18 cellular contexts compared by ENCODE assay signal in genomic region chr2:99708231-99708630, GRCh38.
DNase-seq lines count a peak whose midpoint lies in the region; ATAC-seq, FAIRE-seq and TF ChIP-seq lines count a peak whose summit lies in the region.
"Had no signal": no experiment of that assay in that cellular context is flagged by ENCODE, and none has a peak within 500 bp of the region (broad histone marks: within the 10 kb centered on the region; RNA-seq: fewer than 3 reads in every experiment).

No MANE protein-coding gene starts in this region.

- H2BK120ac ChIP-seq in H1 (replicated peaks; ENCODE audit: low read depth, low read length), result no peak overlapping the region

- no peak overlapping the region for H3K56ac ChIP-seq in H1 (replicated peaks; ENCODE audit: insufficient read length, low read depth, low read length)

- TF ChIP-seq POLR2A in H1 (IDR thresholded peaks at IDR 0.05; ENCODE audit: control extremely low read depth in 1 of 2, low read depth in 2 of 2, low read length in 2 of 2) (no peak), Peyer's patch (IDR thresholded peaks at IDR 0.05) (no peak)

- H4K5ac ChIP-seq in H1 (ENCODE audit: insufficient read length, low read depth, low read length), result no peak overlapping the region

- H3K18ac ChIP-seq in H1 (ENCODE audit: extremely low read depth, low read length), result no peak overlapping the region

- H3K9me3 Mint-ChIP-seq in naive B cell, result no peaks in the 10 kb centered on the region

- no peak overlapping the region for H3K14ac ChIP-seq in H1 (ENCODE audit: insufficient read length)

- H3K27me3 Mint-ChIP-seq in naive B cell, result no peaks in the 10 kb centered on the region

- no peak overlapping the region for H4K8ac ChIP-seq in H1 (ENCODE audit: extremely low read depth, insufficient read depth, low read length)

- no peak for TF ChIP-seq CTCF in BE2C (IDR thresholded peaks at IDR 0.05; ENCODE audit: low read depth, low read length)
- no peak for TF ChIP-seq CTCF in H1 (IDR thresholded peaks at IDR 0.05; ENCODE audit: control extremely low read depth in 1 of 3, insufficient read depth in 1 of 3, low read depth in 1 of 3, low read length in 3 of 3)
- TF ChIP-seq CTCF in Peyer's patch (IDR thresholded peaks at IDR 0.05), result no peak

- DNase-seq in BE2C, result peak; percentile 24
- DNase-seq in NAMALWA (ENCODE audit: low spot score), result peak; percentile 45
- peak in 1 of 2 experiments; percentile 34 for DNase-seq in H1 (ENCODE audit: low read depth in 1 of 2, low spot score in 2 of 2)
- DNase-seq in naive B cell, result no peak
- DNase-seq in stimulated activated CD4-positive, alpha-beta T cell treated with anti-CD3 and anti-CD28 coated beads, Interleukin-2, amount 100 ng/mL, for 48 hours, result no peak
- no peak for DNase-seq in Peyer's patch
- DNase-seq: activated CD4-positive, alpha-beta T cell treated with anti-CD3 and anti-CD28 coated beads for 1 hour; activated CD8-positive, alpha-beta memory T cell treated with anti-CD3 and anti-CD28 coated beads, Interleukin-2, amount 10 ng/mL, durations not matched to agents 7 days and 5 days; activated effector memory CD4-positive, alpha-beta T cell treated with anti-CD3 and anti-CD28 coated beads, Interleukin-2, amount 50 U/mL, for 16 hours; amygdala; cerebellar nuclear complex; DMS53; HCEC 1CT; NCI-H1417 treated with DMSO at 0.1 percent for 48 hours had no signal

- peaks cover 29 to 40% (median 35%) of the 10 kb centered on the region in 3 donors for H3K4me1 Mint-ChIP-seq in naive B cell
- H3K4me1 Mint-ChIP-seq: activated CD8-positive, alpha-beta memory T cell treated with anti-CD3 and anti-CD28 coated beads, Interleukin-2, amount 10 ng/mL, durations not matched to agents 7 days and 5 days had no signal

- H2AFZ ChIP-seq in H1 (ENCODE audit: low read length), result no peak overlapping the region

- H3K4me1 ChIP-seq in BE2C (no peaks in the 10 kb centered on the region), H1 (replicated peaks in 1 of 4; ENCODE audit: control insufficient read depth in 3 of 4, insufficient read depth in 4 of 4, low read length in 3 of 4) (peaks cover 0 to 5% (median 0%) of the 10 kb centered on the region in 4 experiments; a peak in 2 of 7 replicates), Peyer's patch (peaks cover 0 to 5% (median 0%) of the 10 kb centered on the region in 4 donors)

- FAIRE-seq in H1 (lab: Jason Lieb, UNC), result no peak
- FAIRE-seq: GM18507 had no signal

- H3K36me3 ChIP-seq in BE2C (no peaks in the 10 kb centered on the region), H1 (ENCODE audit: control insufficient read depth in 2 of 4, insufficient read depth in 4 of 4, low read length in 3 of 4) (no peaks in the 10 kb centered on the region), Peyer's patch (no peaks in the 10 kb centered on the region)

- no peak overlapping the region for H3K23ac ChIP-seq in H1 (ENCODE audit: insufficient read length)

- no peak for TF ChIP-seq EP300 in H1 (IDR thresholded peaks at IDR 0.05; ENCODE audit: borderline replicate concordance in 1 of 2, low read depth in 2 of 2, low read length in 2 of 2)

- H3K4me3 ChIP-seq in BE2C (ENCODE audit: low read depth, low read length), result no peak overlapping the region
- H3K4me3 ChIP-seq in H1 (ENCODE audit: extremely low read depth in 1 of 4, insufficient read depth in 2 of 4, low read depth in 3 of 4, low read length in 4 of 4), result no peak overlapping the region
- H3K4me3 ChIP-seq in Peyer's patch, result no peak overlapping the region

- H2BK5ac ChIP-seq in H1 (ENCODE audit: low read depth, low read length), result no peak overlapping the region

- no peak overlapping the region for H2AK5ac ChIP-seq in H1 (ENCODE audit: low read depth, low read length)

- H4K91ac ChIP-seq in H1 (replicated peaks; ENCODE audit: insufficient read length, low read length), result no peak overlapping the region

- no peak overlapping the region for H2BK12ac ChIP-seq in H1 (ENCODE audit: low read depth, low read length)

- H2BK20ac ChIP-seq in H1 (ENCODE audit: low read length), result no peak overlapping the region

- H3K27me3 ChIP-seq in BE2C (no peaks in the 10 kb centered on the region), H1 (replicated peaks in 1 of 4; ENCODE audit: control insufficient read depth in 3 of 4, extremely low read depth in 1 of 4, insufficient read depth in 3 of 4, low read length in 3 of 4) (no peaks in the 10 kb centered on the region), Peyer's patch (no peaks in the 10 kb centered on the region)

- no peak overlapping the region for H3K4me3 Mint-ChIP-seq in naive B cell
- H3K4me3 Mint-ChIP-seq: activated CD8-positive, alpha-beta memory T cell treated with anti-CD3 and anti-CD28 coated beads, Interleukin-2, amount 10 ng/mL, durations not matched to agents 7 days and 5 days had no signal

- no peak overlapping the region for H3K4ac ChIP-seq in H1 (replicated peaks; ENCODE audit: insufficient read length, low read depth, low read length)

- H3K9me3 ChIP-seq in BE2C, result no peaks in the 10 kb centered on the region
- H3K9me3 ChIP-seq in H1 (ENCODE audit: insufficient read depth in 2 of 2, low read depth in 1 of 2, low read length in 1 of 2), result no peaks in the 10 kb centered on the region
- H3K9me3 ChIP-seq in Peyer's patch, result no peaks in the 10 kb centered on the region

- CTCF ChIA-PET in H1 (lab: Charles Lee; ENCODE audit: partially characterized antibody), result no interaction called here

- POLR2A ChIA-PET in H1 (lab: Charles Lee; ENCODE audit: partially characterized antibody), result no interaction called here

- H3K79me1 ChIP-seq in H1 (ENCODE audit: low read depth, low read length), result no peaks in the 10 kb centered on the region

- H3K79me2 ChIP-seq in H1 (ENCODE audit: control insufficient read depth in 1 of 2, insufficient read depth in 2 of 2, low read length in 2 of 2), result no peaks in the 10 kb centered on the region

- no peak for ATAC-seq in naive B cell (ENCODE audit: low read depth in 2 of 2)
- no peak for ATAC-seq in HG02610 (IDR thresholded peaks at IDR 0.05; ENCODE audit: unreplicated experiment)
- no peak for ATAC-seq in GM18502 (IDR thresholded peaks at IDR 0.05; ENCODE audit: poor library complexity, unreplicated experiment)
- ATAC-seq: activated CD8-positive, alpha-beta memory T cell treated with anti-CD3 and anti-CD28 coated beads, Interleukin-2, amount 10 ng/mL, durations not matched to agents 7 days and 5 days; left lobe of liver had no signal

- WGBS in H1 (ENCODE audit: extremely low coverage in 1 of 2, insufficient coverage in 1 of 2, insufficient read length in 1 of 2, insufficient replicate concordance in 2 of 2, low coverage in 1 of 2, low lambda C conversion rate in 2 of 2, missing lambda C conversion rate in 1 of 2), 2 experiments, result 61% methylated on average over 3 of the region's 3 CpGs; no CpG with 5 or more reads in 1 of the 2 experiments

- H3K27ac ChIP-seq in H1 (ENCODE audit: low read depth, low read length) (no peak overlapping the region), Peyer's patch (no peak overlapping the region)

- H3K36me3 Mint-ChIP-seq in naive B cell, result peaks cover 24 to 27% of the 10 kb centered on the region in 2 donors
- H3K36me3 Mint-ChIP-seq: activated CD8-positive, alpha-beta memory T cell treated with anti-CD3 and anti-CD28 coated beads, Interleukin-2, amount 10 ng/mL, durations not matched to agents 7 days and 5 days had no signal

- peak overlapping the region in 4 of 6 donors; percentile 6 to 94 (median 60) for H3K27ac Mint-ChIP-seq in naive B cell
- H3K27ac Mint-ChIP-seq: activated CD8-positive, alpha-beta memory T cell treated with anti-CD3 and anti-CD28 coated beads, Interleukin-2, amount 10 ng/mL, durations not matched to agents 7 days and 5 days had no signal

- no peak overlapping the region for H3K4me2 ChIP-seq in H1 (ENCODE audit: insufficient read depth in 1 of 2, low read depth in 2 of 2, low read length in 2 of 2)

- TF ChIP-seq RAD21 in H1 (IDR thresholded peaks at IDR 0.05 in 1 of 2, conservative IDR thresholded peaks at IDR 0.05 in 1 of 2; ENCODE audit: low read depth in 2 of 2, low read length in 2 of 2), result no peak

- no peak overlapping the region for H3K9ac ChIP-seq in H1 (replicated peaks in 1 of 4; ENCODE audit: extremely low read depth in 1 of 4, low read depth in 3 of 4, low read length in 3 of 4)

- H2BK15ac ChIP-seq in H1 (ENCODE audit: low read length), result no peak overlapping the region

- H4K20me1 ChIP-seq in H1 (replicated peaks in 1 of 2; ENCODE audit: control insufficient read depth in 1 of 2, insufficient read depth in 2 of 2, low read length in 2 of 2), result no peaks in the 10 kb centered on the region

- H3K23me2 ChIP-seq in H1 (ENCODE audit: low read depth, low read length), result no peaks in the 10 kb centered on the region

TF ChIP-seq in H1, 55 proteins besides CTCF, POLR2A, EP300 and RAD21:
- TF ChIP-seq CBX5 (IDR thresholded peaks at IDR 0.05; ENCODE audit: low read depth, low read length), result no peak
- no peak for TF ChIP-seq YY1 (IDR thresholded peaks at IDR 0.05; ENCODE audit: low read depth, low read length)
- TF ChIP-seq SP1 (IDR thresholded peaks at IDR 0.05; ENCODE audit: low read depth, low read length), result peak; percentile 84; the same call in 1 of the 2 replicates
- no peak for TF ChIP-seq ASH2L (IDR thresholded peaks at IDR 0.05; ENCODE audit: low read length)
- TF ChIP-seq SUZ12 (IDR thresholded peaks at IDR 0.05; ENCODE audit: low read length), result no peak
- TF ChIP-seq ATF2 (IDR thresholded peaks at IDR 0.05; ENCODE audit: low read length), result no peak

Comparison
In these comparisons a context has a peak if more than half of its experiments do, and no peak if none do; other contexts are left out.
1. DNase-seq: peak in BE2C (single experiment) and NAMALWA (single experiment); none in naive B cell (single experiment), stimulated activated CD4-positive, alpha-beta T cell treated with anti-CD3 and anti-CD28 coated beads, Interleukin-2, amount 100 ng/mL, for 48 hours (0 of 2) and Peyer's patch (0 of 3).